In genomic region chr9:96217756-96218693, GRCh38 we compare ENCODE assay signal across 7 cellular contexts.
DNase-seq lines count a peak whose midpoint lies in the region; ATAC-seq and TF ChIP-seq lines count a peak whose summit lies in the region.

No MANE protein-coding gene starts in this region.

- DNase-seq in GM13977 (ENCODE audit: low spot score) (peak; percentile 93), NCI-H460 (ENCODE audit: extremely low read depth, low read depth) (peak; percentile 40), coronary artery (ENCODE audit: low spot score) (peak; percentile 81), left lung (peak; percentile 62 to 92)
- DNase-seq in activated CD4-positive, alpha-beta T cell treated with anti-CD3 and anti-CD28 coated beads, Interleukin-2, amount 10 ng/mL, durations not matched to agents 7 days and 5 days: peak; percentile 59
- peak; percentile 83 to 86 for DNase-seq in stimulated activated CD4-positive, alpha-beta T cell treated with anti-CD3 and anti-CD28 coated beads, Interleukin-2, amount 100 ng/mL, for 24 hours

- H3K9me3 Mint-ChIP-seq in activated CD4-positive, alpha-beta T cell treated with anti-CD3 and anti-CD28 coated beads, Interleukin-2, amount 10 ng/mL, durations not matched to agents 7 days and 5 days: no peaks in the 10 kb centered on the region

- H3K4me1 Mint-ChIP-seq in activated CD4-positive, alpha-beta T cell treated with anti-CD3 and anti-CD28 coated beads, Interleukin-2, amount 10 ng/mL, durations not matched to agents 7 days and 5 days: peaks cover 10% of the 10 kb centered on the region

- no peaks in the 10 kb centered on the region for H3K36me3 ChIP-seq in left lung

- intact Hi-C loops in left lung (cut with DNase I): loop anchor here in 1 of 2 donors (10.0 kb wide), 1 partner anchor 493 kb away; no protein-coding TSS in a partner anchor

- peak overlapping the region; percentile 41 for H3K4me3 Mint-ChIP-seq in activated CD4-positive, alpha-beta T cell treated with anti-CD3 and anti-CD28 coated beads, Interleukin-2, amount 10 ng/mL, durations not matched to agents 7 days and 5 days

- in situ Hi-C loops in GM13977 (cut with MboI; ENCODE audit: low pct_unique_long_range_greater_than_20kb, low sequenced_read_pairs, unreplicated experiment): no loop called here

- CTCF ChIA-PET in activated CD4-positive, alpha-beta T cell treated with anti-CD3 and anti-CD28 coated beads, Interleukin-2, amount 10 ng/mL, durations not matched to agents 7 days and 5 days (lab: Charles Lee): interaction anchor here (0.6 to 2.9 kb wide), 16 partner anchors 8 to 702 kb away, joined by 3 to 7 read pairs (median 3); no protein-coding TSS in a partner anchor

- H3K4me1 ChIP-seq in left lung: peaks cover 6 to 11% of the 10 kb centered on the region in 2 donors

- H3K27ac ChIP-seq in coronary artery (peak overlapping the region; percentile 43 to 78), left lung (peak overlapping the region in 1 of 2 donors; percentile 5)

- peaks cover 0 to 70% of the 10 kb centered on the region in 2 donors for H3K27me3 ChIP-seq in left lung

- H3K4me3 ChIP-seq in coronary artery: peak overlapping the region; percentile 70
- peak overlapping the region; percentile 6 to 7 for H3K4me3 ChIP-seq in left lung

- TF ChIP-seq CTCF in GM13977 (IDR thresholded peaks at IDR 0.05; ENCODE audit: extremely low read depth, insufficient read depth, missing control alignments) (peak; percentile 96), coronary artery (IDR thresholded peaks at IDR 0.05) (peak; percentile 98), left lung (IDR thresholded peaks at IDR 0.05) (peak; percentile 93 to 97)

- H3K9me3 ChIP-seq in left lung: no peaks in the 10 kb centered on the region

- H3K36me3 Mint-ChIP-seq in activated CD4-positive, alpha-beta T cell treated with anti-CD3 and anti-CD28 coated beads, Interleukin-2, amount 10 ng/mL, durations not matched to agents 7 days and 5 days (ENCODE audit: low read depth): no peaks in the 10 kb centered on the region

- POLR2A ChIA-PET in activated CD4-positive, alpha-beta T cell treated with anti-CD3 and anti-CD28 coated beads, Interleukin-2, amount 10 ng/mL, durations not matched to agents 7 days and 5 days (lab: Charles Lee): no interaction called here

- ATAC-seq in HG03045 (IDR thresholded peaks at IDR 0.05; ENCODE audit: unreplicated experiment) (peak; percentile 76), left lung (peak; percentile 98)

- H3K27me3 Mint-ChIP-seq in activated CD4-positive, alpha-beta T cell treated with anti-CD3 and anti-CD28 coated beads, Interleukin-2, amount 10 ng/mL, durations not matched to agents 7 days and 5 days: peaks cover 59% of the 10 kb centered on the region

- no peak overlapping the region for H3K27ac Mint-ChIP-seq in activated CD4-positive, alpha-beta T cell treated with anti-CD3 and anti-CD28 coated beads, Interleukin-2, amount 10 ng/mL, durations not matched to agents 7 days and 5 days

Comparison
In these comparisons a context has a peak if more than half of its experiments do, and no peak if none do; other contexts are left out.
1. DNase-seq: peak in every context shown above with its lines; median percentile 93 in GM13977; 84 in stimulated activated CD4-positive, alpha-beta T cell treated with anti-CD3 and anti-CD28 coated beads, Interleukin-2, amount 100 ng/mL, for 24 hours; 81 in coronary artery; 77 in left lung; 59 in activated CD4-positive, alpha-beta T cell treated with anti-CD3 and anti-CD28 coated beads, Interleukin-2, amount 10 ng/mL, durations not matched to agents 7 days and 5 days; 40 in NCI-H460.